Comparison of ENCODE assay signal across 17 cellular contexts in genomic region chr5:1526151-1526631, GRCh38. TPM values are rescaled to one million over a fixed set of nuclear protein-coding genes. Genes with fewer than 3 reads are reported as not detected.
DNase-seq lines count a peak whose midpoint lies in the region; ATAC-seq and TF ChIP-seq lines count a peak whose summit lies in the region.
"Had no signal": no experiment of that assay in that cellular context is flagged by ENCODE, and none has a peak within 500 bp of the region (broad histone marks: within the 10 kb centered on the region; RNA-seq: fewer than 3 reads in every experiment).

No MANE protein-coding gene starts in this region.

- H4K20me1 ChIP-seq in DND-41 (ENCODE audit: insufficient read depth, low read length), result peaks cover 20% of the 10 kb centered on the region
- peaks cover 12% of the 10 kb centered on the region for H4K20me1 ChIP-seq in OCI-LY7 (ENCODE audit: insufficient read depth, low read length)

- no peaks in the 10 kb centered on the region for H3K9me3 ChIP-seq in DND-41 (ENCODE audit: insufficient read depth, low read length, severe bottlenecking)
- peaks cover 6% of the 10 kb centered on the region; the same call in 1 of the 2 replicates for H3K9me3 ChIP-seq in OCI-LY7 (ENCODE audit: low read length)
- H3K9me3 ChIP-seq in right cardiac atrium (ENCODE audit: control insufficient read depth, low read length), result peaks cover 1% of the 10 kb centered on the region
- no peaks in the 10 kb centered on the region for H3K9me3 ChIP-seq in sigmoid colon
- H3K9me3 ChIP-seq: BLaER1 treated with 17β-estradiol and CSF1 and Interleukin-3, amounts not matched to agents 10 nM and 100 nM; colonic mucosa had no signal

- no peak for ATAC-seq in DND-41 (ENCODE audit: insufficient read depth, low read depth)
- ATAC-seq in right cardiac atrium, result no peak
- ATAC-seq in HG02571 (IDR thresholded peaks at IDR 0.05; ENCODE audit: unreplicated experiment), result no peak
- ATAC-seq: GM12878 had no signal

- no peak for TF ChIP-seq EP300 in sigmoid colon (IDR thresholded peaks at IDR 0.05)

- 96% methylated on average over 8 of the region's 8 CpGs for WGBS in right cardiac atrium
- WGBS in sigmoid colon, 2 donors, result 89 to 96% methylated on average over 8 of the region's 8 CpGs

- H3K9ac ChIP-seq in DND-41 (ENCODE audit: low read depth, low read length), result no peak overlapping the region
- H3K9ac ChIP-seq: BLaER1 treated with 17β-estradiol and CSF1 and Interleukin-3, amounts not matched to agents 10 nM and 100 nM; parathyroid adenoma had no signal

- H3K79me2 ChIP-seq in DND-41 (ENCODE audit: insufficient read depth, low read length), result peaks cover 25% of the 10 kb centered on the region
- H3K79me2 ChIP-seq in OCI-LY7 (ENCODE audit: insufficient read depth, low read depth, low read length), result peaks cover 21% of the 10 kb centered on the region

- CTCF ChIA-PET in OCI-LY7 (lab: Charles Lee; ENCODE audit: unreplicated experiment), result interaction anchor here (0.5 to 0.9 kb wide), 2 partner anchors 9 to 34 kb away, joined by 3 to 4 read pairs; no protein-coding TSS in a partner anchor
- CTCF ChIA-PET in activated CD4-positive, alpha-beta memory T cell treated with anti-CD3 and anti-CD28 coated beads for 36 hours (lab: Charles Lee), result interaction anchor here (0.6 kb wide), 1 partner anchor 569 kb away, joined by 3 read pairs; no protein-coding TSS in a partner anchor

- H3K27ac ChIP-seq in DND-41 (ENCODE audit: low read length), result no peak overlapping the region
- peak overlapping the region; percentile 87 for H3K27ac ChIP-seq in OCI-LY7 (ENCODE audit: low read depth, low read length, poor library complexity, severe bottlenecking)
- no peak overlapping the region for H3K27ac ChIP-seq in right cardiac atrium (ENCODE audit: low read length)
- no peak overlapping the region for H3K27ac ChIP-seq in sigmoid colon
- H3K27ac ChIP-seq: BLaER1 treated with 17β-estradiol and CSF1 and Interleukin-3, amounts not matched to agents 10 nM and 100 nM; colonic mucosa; parathyroid adenoma had no signal

- no peaks in the 10 kb centered on the region for H3K27me3 Mint-ChIP-seq in activated CD4-positive, alpha-beta memory T cell treated with anti-CD3 and anti-CD28 coated beads for 36 hours

- H3K4me2 ChIP-seq in DND-41 (ENCODE audit: insufficient read depth, low read length) (no peak overlapping the region), OCI-LY7 (ENCODE audit: low read length) (peak overlapping the region; percentile 96)

- no peak overlapping the region for H3K4me3 Mint-ChIP-seq in activated CD4-positive, alpha-beta memory T cell treated with anti-CD3 and anti-CD28 coated beads for 36 hours

- H3K27ac Mint-ChIP-seq in activated CD4-positive, alpha-beta memory T cell treated with anti-CD3 and anti-CD28 coated beads for 36 hours, result no peak overlapping the region

- H3K36me3 ChIP-seq in DND-41 (ENCODE audit: insufficient read depth, low read length) (peaks cover 8% of the 10 kb centered on the region), OCI-LY7 (ENCODE audit: insufficient read depth, low read length) (peaks cover 7% of the 10 kb centered on the region; the same call in 1 of the 2 replicates), sigmoid colon (no peaks in the 10 kb centered on the region)
- H3K36me3 ChIP-seq: colonic mucosa had no signal

- peaks cover 18% of the 10 kb centered on the region for H3K4me1 Mint-ChIP-seq in activated CD4-positive, alpha-beta memory T cell treated with anti-CD3 and anti-CD28 coated beads for 36 hours (ENCODE audit: low read depth)

- TF ChIP-seq CTCF in DND-41 (IDR thresholded peaks at IDR 0.05; ENCODE audit: borderline replicate concordance, extremely low read depth, low read length, poor library complexity, severe bottlenecking) (no peak), OCI-LY7 (conservative IDR thresholded peaks at IDR 0.05; ENCODE audit: low read length) (no peak), sigmoid colon (IDR thresholded peaks at IDR 0.05) (no peak)

- H3K9me2 ChIP-seq in OCI-LY7 (ENCODE audit: insufficient read depth, low read length), result no peaks in the 10 kb centered on the region

- H3K4me1 ChIP-seq in DND-41 (ENCODE audit: insufficient read depth, low read length) (peaks cover 27% of the 10 kb centered on the region), OCI-LY7 (ENCODE audit: insufficient read depth, low read length, poor library complexity, severe bottlenecking) (peaks cover 51% of the 10 kb centered on the region), right cardiac atrium (ENCODE audit: control insufficient read depth, insufficient read depth, low read length) (no peaks in the 10 kb centered on the region), sigmoid colon (peaks cover 0 to 25% (median 21%) of the 10 kb centered on the region in 4 donors)
- H3K4me1 ChIP-seq: colonic mucosa had no signal

- no peak for TF ChIP-seq POLR2A in sigmoid colon (IDR thresholded peaks at IDR 0.05)

- POLR2A ChIA-PET in OCI-LY7 (lab: Charles Lee), result interaction anchor here (0.7 to 2.9 kb wide), 4 partner anchors 10 to 358 kb away, joined by 3 to 20 read pairs (median 6); no protein-coding TSS in a partner anchor
- POLR2A ChIA-PET in activated CD4-positive, alpha-beta memory T cell treated with anti-CD3 and anti-CD28 coated beads for 36 hours (lab: Charles Lee), result no interaction called here

- peaks cover 3% of the 10 kb centered on the region for H3K36me3 Mint-ChIP-seq in activated CD4-positive, alpha-beta memory T cell treated with anti-CD3 and anti-CD28 coated beads for 36 hours

- intact Hi-C loops in OCI-LY7 (cut with micrococcal nuclease; ENCODE audit: unreplicated experiment) (loop anchor here (5.0 to 10.0 kb wide), 2 partner anchors 211 to 271 kb away; partner anchors contain the start of gene MRPL36), right cardiac atrium (cut with DNase I) (no loop called here), sigmoid colon (cut with DNase I) (loop anchor here (10.0 kb wide), 1 partner anchor 181 kb away; the partner anchor contains the start of gene CLPTM1L)
- intact Hi-C loops in activated CD4-positive, alpha-beta memory T cell treated with anti-CD3 and anti-CD28 coated beads for 36 hours (cut with micrococcal nuclease), result no loop called here

- H3K27me3 ChIP-seq in DND-41 (ENCODE audit: insufficient read depth, low read length, poor library complexity) (no peaks in the 10 kb centered on the region), right cardiac atrium (ENCODE audit: control insufficient read depth, insufficient read depth) (no peaks in the 10 kb centered on the region), sigmoid colon (no peaks in the 10 kb centered on the region)
- H3K27me3 ChIP-seq: BLaER1 treated with 17β-estradiol and CSF1 and Interleukin-3, amounts not matched to agents 10 nM and 100 nM; colonic mucosa had no signal

- no peaks in the 10 kb centered on the region for H3K9me3 Mint-ChIP-seq in activated CD4-positive, alpha-beta memory T cell treated with anti-CD3 and anti-CD28 coated beads for 36 hours

- H3K4me3 ChIP-seq in DND-41 (ENCODE audit: low read depth in 1 of 2, low read length in 2 of 2), result no peak overlapping the region
- H3K4me3 ChIP-seq in OCI-LY7 (ENCODE audit: low read depth, low read length, poor library complexity, severe bottlenecking), result peak overlapping the region; percentile 90
- no peak overlapping the region for H3K4me3 ChIP-seq in right cardiac atrium (ENCODE audit: low read length)
- H3K4me3 ChIP-seq in sigmoid colon, result no peak overlapping the region
- H3K4me3 ChIP-seq: BLaER1 treated with 17β-estradiol and CSF1 and Interleukin-3, amounts not matched to agents 10 nM and 100 nM; colonic mucosa; GM12878 had no signal

- peak; percentile 2 for DNase-seq in DND-41
- peak; percentile 27 for DNase-seq in OCI-LY7 (ENCODE audit: low spot score)
- DNase-seq in right cardiac atrium, result peak in 2 of 3 donors; percentile 22 to 33
- DNase-seq in sigmoid colon, result peak; percentile 44
- no peak for DNase-seq in NCI-H2227 treated with DMSO at 0.1 percent for 48 hours (lab: John Stamatoyannopoulos, UW)
- no peak for DNase-seq in medulla oblongata (ENCODE audit: extremely low spot score)
- DNase-seq in activated CD4-positive, alpha-beta memory T cell treated with anti-CD3 and anti-CD28 coated beads for 36 hours, result no peak
- DNase-seq: DMS79 treated with DMSO at 0.1 percent for 48 hours, mesendoderm, NCI-H187 treated with DMSO at 0.1 percent for 48 hours, NCI-H774, T1000 had no signal

- H2AFZ ChIP-seq in DND-41 (ENCODE audit: low read depth, low read length) (no peak overlapping the region), OCI-LY7 (ENCODE audit: low read length) (peak overlapping the region; percentile 38; the same call in 1 of the 2 replicates)
- H2AFZ ChIP-seq: parathyroid adenoma had no signal

- BruUV-seq in OCI-LY7 (replicated peaks; lab: Mats Ljungman, UMichigan), result no TSS peak

RNA-seq across cellular contexts. Expression of gene LPCAT1, which starts 2.4 kb away (rescaled TPM):
- 47.7 and 69.1 TPM in 2 replicates for total RNA-seq in OCI-LY7 (2014; rRNA removed; shearing (Covaris generic))
- total RNA-seq in OCI-LY7 (2022) (57.3 and 63.6 TPM in 2 replicates), right cardiac atrium (10 to 100 TPM; 11.0 to 19.7 (median 15.5) TPM), sigmoid colon (10 to 100 TPM; 20.6 to 24.3 (median 22.3) TPM)
- polyA plus RNA-seq in right cardiac atrium (15.6 TPM), sigmoid colon (10 to 100 TPM in 1 of 3 donors, 1 to 10 TPM in 2; 4.2 to 35.1 (median 7.8) TPM)
- total RNA-seq in activated CD4-positive, alpha-beta memory T cell treated with anti-CD3 and anti-CD28 coated beads for 36 hours, result 10 to 100 TPM; 48.4 to 51.4 TPM

Comparison
In these comparisons a context has a peak if more than half of its experiments do, and no peak if none do; other contexts are left out.
1. DNase-seq: peak in DND-41 (single experiment), OCI-LY7 (single experiment), right cardiac atrium (2 of 3) and sigmoid colon (single experiment); none in NCI-H2227 treated with DMSO at 0.1 percent for 48 hours (single experiment), medulla oblongata (single experiment) and activated CD4-positive, alpha-beta memory T cell treated with anti-CD3 and anti-CD28 coated beads for 36 hours (single experiment).
2. intact Hi-C loops: an anchor here in OCI-LY7 (5.0 to 10.0 kb wide) and sigmoid colon (10.0 kb wide); none called in right cardiac atrium and activated CD4-positive, alpha-beta memory T cell treated with anti-CD3 and anti-CD28 coated beads for 36 hours.